ENCODE assay signal across 11 cellular contexts in genomic region chr3:45832691-45833090, GRCh38. TPM values are rescaled to one million over a fixed set of nuclear protein-coding genes. Genes with fewer than 3 reads are reported as not detected.
DNase-seq lines count a peak whose midpoint lies in the region; ATAC-seq and TF ChIP-seq lines count a peak whose summit lies in the region.
"Had no signal": no experiment of that assay in that cellular context is flagged by ENCODE, and none has a peak within 500 bp of the region (broad histone marks: within the 10 kb centered on the region; RNA-seq: fewer than 3 reads in every experiment).

No MANE protein-coding gene starts in this region.

- intact Hi-C loops in activated CD4-positive, alpha-beta T cell treated with anti-CD3 and anti-CD28 coated beads, Interleukin-2, amount 10 ng/mL, durations not matched to agents 24 days and 14 days (cut with micrococcal nuclease) = no loop called here

- H3K4me3 Mint-ChIP-seq in activated CD4-positive, alpha-beta T cell treated with anti-CD3 and anti-CD28 coated beads, Interleukin-2, amount 10 ng/mL, durations not matched to agents 24 days and 14 days = no peak overlapping the region
- H3K4me3 Mint-ChIP-seq: activated CD4-positive, alpha-beta T cell treated with anti-CD3 and anti-CD28 coated beads for 36 hours had no signal

- H3K27me3 Mint-ChIP-seq in activated CD4-positive, alpha-beta T cell treated with anti-CD3 and anti-CD28 coated beads, Interleukin-2, amount 10 ng/mL, durations not matched to agents 24 days and 14 days = peaks cover 7% of the 10 kb centered on the region
- H3K27me3 Mint-ChIP-seq: activated CD4-positive, alpha-beta T cell treated with anti-CD3 and anti-CD28 coated beads for 36 hours had no signal

- peak; percentile 53 for TF ChIP-seq CTCF in retinal pigment epithelial cell (conservative IDR thresholded peaks at IDR 0.05; ENCODE audit: low read depth, low read length)

- peaks cover 5% of the 10 kb centered on the region for H3K4me1 Mint-ChIP-seq in activated CD4-positive, alpha-beta T cell treated with anti-CD3 and anti-CD28 coated beads, Interleukin-2, amount 10 ng/mL, durations not matched to agents 24 days and 14 days

- no peak for ATAC-seq in HG03135 (IDR thresholded peaks at IDR 0.05; ENCODE audit: unreplicated experiment)
- ATAC-seq: activated CD4-positive, alpha-beta T cell treated with anti-CD3 and anti-CD28 coated beads for 36 hours had no signal

- no peaks in the 10 kb centered on the region for H3K9me3 Mint-ChIP-seq in activated CD4-positive, alpha-beta T cell treated with anti-CD3 and anti-CD28 coated beads, Interleukin-2, amount 10 ng/mL, durations not matched to agents 24 days and 14 days

- H3K4me3 ChIP-seq in retinal pigment epithelial cell (ENCODE audit: low read length) = no peak overlapping the region

- peak; percentile 61 for DNase-seq in activated CD4-positive, alpha-beta T cell treated with anti-CD3 and anti-CD28 coated beads, Interleukin-2, amount 10 ng/mL, durations not matched to agents 24 days and 14 days
- no peak for DNase-seq in activated CD4-positive, alpha-beta T cell treated with anti-CD3 and anti-CD28 coated beads, Interleukin-2, amount 50 U/mL, for 1 hour
- DNase-seq in NCI-H2029 (lab: John Stamatoyannopoulos, UW) (peak; percentile 84), dermis blood vessel endothelial cell (peak; percentile 50), retinal pigment epithelial cell (ENCODE audit: low read depth) (no peak), foreskin melanocyte (no peak)
- DNase-seq in activated T-cell treated with anti-CD3 and anti-CD28 coated beads, Interleukin-2, amount 50 U/mL, for 48 hours = no peak
- DNase-seq: activated CD4-positive, alpha-beta T cell treated with anti-CD3 and anti-CD28 coated beads for 36 hours; HCEC 1CT; NCI-H1436 treated with DMSO at 0.1 percent for 48 hours had no signal

- no peak overlapping the region for H3K27ac Mint-ChIP-seq in activated CD4-positive, alpha-beta T cell treated with anti-CD3 and anti-CD28 coated beads, Interleukin-2, amount 10 ng/mL, durations not matched to agents 24 days and 14 days
- H3K27ac Mint-ChIP-seq: activated CD4-positive, alpha-beta T cell treated with anti-CD3 and anti-CD28 coated beads for 36 hours had no signal

- peaks cover 11% of the 10 kb centered on the region for H3K36me3 Mint-ChIP-seq in activated CD4-positive, alpha-beta T cell treated with anti-CD3 and anti-CD28 coated beads, Interleukin-2, amount 10 ng/mL, durations not matched to agents 24 days and 14 days (ENCODE audit: low read depth)

RNA-seq across cellular contexts. Expression of gene LZTFL1, which starts 9.2 kb away (rescaled TPM):
- total RNA-seq in activated CD4-positive, alpha-beta T cell treated with anti-CD3 and anti-CD28 coated beads, Interleukin-2, amount 10 ng/mL, durations not matched to agents 24 days and 14 days = 3.1 and 4.3 TPM in 2 replicates
- total RNA-seq in dermis blood vessel endothelial cell = 11.9 and 16.8 TPM in 2 replicates

RNA-seq across cellular contexts. Expression of gene SLC6A20, which starts 36.4 kb away (rescaled TPM):
- not detected in 2 replicates for total RNA-seq in activated CD4-positive, alpha-beta T cell treated with anti-CD3 and anti-CD28 coated beads, Interleukin-2, amount 10 ng/mL, durations not matched to agents 24 days and 14 days
- total RNA-seq in dermis blood vessel endothelial cell = not detected in 2 replicates
- total RNA-seq: activated CD4-positive, alpha-beta T cell treated with anti-CD3 and anti-CD28 coated beads for 36 hours had no signal

RNA-seq across cellular contexts. Expression of gene CCR9, which starts 53.7 kb away (rescaled TPM):
- total RNA-seq in activated CD4-positive, alpha-beta T cell treated with anti-CD3 and anti-CD28 coated beads, Interleukin-2, amount 10 ng/mL, durations not matched to agents 24 days and 14 days = not detected in 2 replicates
- total RNA-seq in dermis blood vessel endothelial cell = not detected in 2 replicates
- total RNA-seq: activated CD4-positive, alpha-beta T cell treated with anti-CD3 and anti-CD28 coated beads for 36 hours had no signal

Comparison
In these comparisons a context has a peak if more than half of its experiments do, and no peak if none do; other contexts are left out.
1. DNase-seq: peak in activated CD4-positive, alpha-beta T cell treated with anti-CD3 and anti-CD28 coated beads, Interleukin-2, amount 10 ng/mL, durations not matched to agents 24 days and 14 days (single experiment), NCI-H2029 (single experiment) and dermis blood vessel endothelial cell (single experiment); none in activated CD4-positive, alpha-beta T cell treated with anti-CD3 and anti-CD28 coated beads, Interleukin-2, amount 50 U/mL, for 1 hour (single experiment), retinal pigment epithelial cell (single experiment), activated T-cell treated with anti-CD3 and anti-CD28 coated beads, Interleukin-2, amount 50 U/mL, for 48 hours (0 of 2) and foreskin melanocyte (single experiment).